In the genomic region with DNA sequence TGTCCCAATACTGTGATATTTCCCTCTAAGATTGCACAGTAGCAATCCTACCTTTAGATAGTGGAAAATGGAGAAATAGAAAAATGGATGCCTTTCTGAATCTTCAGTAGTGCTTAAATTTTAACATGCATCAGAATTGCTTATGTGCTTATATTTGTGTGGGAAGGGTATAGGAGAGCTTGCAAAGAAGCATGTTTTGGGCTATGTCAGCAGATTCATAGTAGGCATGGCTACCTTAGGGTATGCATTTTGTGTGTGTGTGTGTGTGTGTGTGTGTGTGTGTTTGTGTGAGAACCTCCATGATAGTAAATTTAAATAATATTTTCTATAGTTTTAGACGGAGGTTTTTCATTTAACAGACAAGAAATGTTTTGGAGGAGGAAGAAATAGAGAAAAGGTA, we compare ENCODE assay signal across 24 cellular contexts. TPM values are rescaled to one million over a fixed set of nuclear protein-coding genes. Genes with fewer than 3 reads are reported as not detected.
A peak's percentile ranks its signal among the peaks of the same experiment; 100 is the strongest.
DNase-seq lines count a peak whose midpoint lies in the region; ATAC-seq, FAIRE-seq and TF ChIP-seq lines count a peak whose summit lies in the region.
"Had no signal": no experiment of that assay in that cellular context is flagged by ENCODE, and none has a peak within 500 bp of the region (broad histone marks: within the 10 kb centered on the region; RNA-seq: fewer than 3 reads in every experiment).

No MANE protein-coding gene starts in this region.

- no peak overlapping the region for H3K4ac ChIP-seq in IMR-90 (ENCODE audit: low read depth, low read length)

- POLR2A ChIA-PET in A549 (lab: Yijun Ruan, JAX) = no interaction called here
- POLR2A ChIA-PET in IMR-90 (lab: Charles Lee; ENCODE audit: unreplicated experiment) = no interaction called here

- H3K9me1 ChIP-seq in IMR-90 (ENCODE audit: insufficient read depth, low read length) = no peaks in the 10 kb centered on the region

- no peaks in the 10 kb centered on the region for H3K36me3 ChIP-seq in IMR-90 (ENCODE audit: control insufficient read depth, insufficient read depth, low read length)
- H3K36me3 ChIP-seq: BE2C; BLaER1 treated with 17β-estradiol and CSF1 and Interleukin-3, amounts not matched to agents 10 nM and 100 nM had no signal

- no peaks in the 10 kb centered on the region for H3K27me3 ChIP-seq in IMR-90 (ENCODE audit: control insufficient read depth, insufficient read depth, low read length)
- H3K27me3 ChIP-seq: BE2C; BLaER1 treated with 17β-estradiol and CSF1 and Interleukin-3, amounts not matched to agents 10 nM and 100 nM had no signal

- TF ChIP-seq RAD21 in A549 (conservative IDR thresholded peaks at IDR 0.05 in 1 of 2, IDR thresholded peaks at IDR 0.05 in 1 of 2) (no peak), IMR-90 (IDR thresholded peaks at IDR 0.05; ENCODE audit: low read length) (no peak)

- intact Hi-C loops in IMR-90 (cut with micrococcal nuclease) = no loop called here

- no peak overlapping the region for H3K14ac ChIP-seq in IMR-90 (replicated peaks; ENCODE audit: low read depth, low read length)

- no peak overlapping the region for H3K56ac ChIP-seq in IMR-90 (ENCODE audit: extremely low read depth, insufficient read depth, low read length)

- no TSS peak for BruUV-seq in IMR-90 (replicated peaks; lab: Mats Ljungman, UMichigan)

- no peak overlapping the region for H2BK15ac ChIP-seq in IMR-90 (ENCODE audit: low read depth, low read length)

- H3K27ac ChIP-seq in A549 (no peak overlapping the region), IMR-90 (ENCODE audit: insufficient read depth, low read length) (no peak overlapping the region), caudate nucleus (ENCODE audit: low read depth, low read length) (peak overlapping the region; percentile 24)
- H3K27ac ChIP-seq: BLaER1 treated with 17β-estradiol and CSF1 and Interleukin-3, amounts not matched to agents 10 nM and 100 nM had no signal

- DNase-seq in A549 (ENCODE audit: low read depth in 1 of 2, low spot score in 1 of 2) (no peak), IMR-90 (no peak), caudate nucleus (lab: John Stamatoyannopoulos, UW) (no peak), DMS79 treated with DMSO at 0.1 percent for 48 hours (lab: John Stamatoyannopoulos, UW) (no peak), Ammon's horn (ENCODE audit: low spot score) (no peak)
- DNase-seq: BE2C; CD4-positive, alpha-beta T cell; CD8-positive, alpha-beta memory T cell; DMS79; GF-D8; H9 had no signal

- no peak overlapping the region for H2AK5ac ChIP-seq in IMR-90 (ENCODE audit: low read depth, low read length)

- H3K9ac ChIP-seq in IMR-90 (ENCODE audit: low read depth, low read length) = no peak overlapping the region
- H3K9ac ChIP-seq: BLaER1 treated with 17β-estradiol and CSF1 and Interleukin-3, amounts not matched to agents 10 nM and 100 nM had no signal

- H4K91ac ChIP-seq in IMR-90 (ENCODE audit: insufficient read depth, low read depth, low read length) = no peak overlapping the region

- H2AK9ac ChIP-seq in IMR-90 (replicated peaks; ENCODE audit: low read depth, low read length, poor library complexity) = no peak overlapping the region

- H3K23ac ChIP-seq in IMR-90 (ENCODE audit: low read depth, low read length) = no peak overlapping the region

- CTCF ChIA-PET in A549 (lab: Yijun Ruan, JAX) = interaction anchor here (1.6 to 5.1 kb wide), 5 partner anchors 10 to 65 kb away, joined by 4 to 27 read pairs (median 8); no protein-coding TSS in a partner anchor
- CTCF ChIA-PET in IMR-90 (lab: Yijun Ruan, JAX) = no interaction called here

- in situ Hi-C loops in IMR-90 (cut with MboI; ENCODE audit: low sequenced_read_pairs) = loop anchor here (25.0 kb wide), 1 partner anchor 296 kb away; no protein-coding TSS in a partner anchor

- no peak overlapping the region for H2BK5ac ChIP-seq in IMR-90 (ENCODE audit: low read depth, low read length, poor library complexity, severe bottlenecking)

- H3K9me3 ChIP-seq in A549 (no peaks in the 10 kb centered on the region), IMR-90 (ENCODE audit: control insufficient read depth, insufficient read depth, low read length) (no peaks in the 10 kb centered on the region)
- H3K9me3 ChIP-seq: BE2C; BLaER1 treated with 17β-estradiol and CSF1 and Interleukin-3, amounts not matched to agents 10 nM and 100 nM had no signal

- TF ChIP-seq CTCF in A549 (IDR thresholded peaks at IDR 0.05) (no peak), IMR-90 (conservative IDR thresholded peaks at IDR 0.05; ENCODE audit: low read depth, low read length) (no peak)

- no peak overlapping the region for H2BK20ac ChIP-seq in IMR-90 (ENCODE audit: low read depth, low read length)

- no peak overlapping the region for H3K4me2 ChIP-seq in A549
- H3K4me2 ChIP-seq in IMR-90 (ENCODE audit: low read depth, low read length) = no peak overlapping the region
- H3K4me2 ChIP-seq: BLaER1 treated with 17β-estradiol and CSF1 and Interleukin-3, amounts not matched to agents 10 nM and 100 nM; GM23338 had no signal

- dilution Hi-C loops in IMR-90 (cut with HindIII; ENCODE audit: low sequenced_read_pairs, unreplicated experiment) = no loop called here

- no peak for TF ChIP-seq EP300 in A549 (IDR thresholded peaks at IDR 0.05)

- H2AFZ ChIP-seq in IMR-90 (replicated peaks; ENCODE audit: low read length, poor library complexity) = no peak overlapping the region
- H2AFZ ChIP-seq: GM23338 had no signal

- H2BK120ac ChIP-seq in IMR-90 (ENCODE audit: low read depth, low read length) = no peak overlapping the region

- no peak for FAIRE-seq in A549 (lab: Jason Lieb, UNC)
- FAIRE-seq: D721Med, GM12891, GM18507 had no signal

- no peaks in the 10 kb centered on the region for H4K20me1 ChIP-seq in IMR-90 (ENCODE audit: insufficient read depth, low read length)
- H4K20me1 ChIP-seq: BLaER1 treated with 17β-estradiol and CSF1 and Interleukin-3, amounts not matched to agents 10 nM and 100 nM had no signal

- no peak overlapping the region for H3K4me3 ChIP-seq in A549
- H3K4me3 ChIP-seq in IMR-90 (ENCODE audit: insufficient read depth, low read depth, low read length) = no peak overlapping the region
- H3K4me3 ChIP-seq: BLaER1 treated with 17β-estradiol and CSF1 and Interleukin-3, amounts not matched to agents 10 nM and 100 nM; GM23338 had no signal

- H3K18ac ChIP-seq in IMR-90 (ENCODE audit: low read depth, low read length) = no peak overlapping the region

- no peaks in the 10 kb centered on the region for H3K4me1 ChIP-seq in A549
- no peaks in the 10 kb centered on the region for H3K4me1 ChIP-seq in IMR-90 (ENCODE audit: control insufficient read depth, insufficient read depth, low read length)
- H3K4me1 ChIP-seq: BE2C had no signal

- ATAC-seq in A549 (no peak), IMR-90 (ENCODE audit: low read depth) (no peak), HG03457 (IDR thresholded peaks at IDR 0.05; ENCODE audit: unreplicated experiment) (no peak)
- ATAC-seq: GM23338, HCT116 had no signal

- no peaks in the 10 kb centered on the region for H3K79me1 ChIP-seq in IMR-90 (ENCODE audit: low read depth in 1 of 2, low read length in 2 of 2)

- no peak for TF ChIP-seq POLR2A in A549 (IDR thresholded peaks at IDR 0.05; ENCODE audit: low read length)
- no peak for TF ChIP-seq POLR2A in IMR-90 (IDR thresholded peaks at IDR 0.05; ENCODE audit: low read depth, low read length)

- H4K5ac ChIP-seq in IMR-90 (ENCODE audit: low read depth, low read length) = no peak overlapping the region

- 3% methylated on average over 1 of the region's 1 CpG for WGBS in A549 (ENCODE audit: missing lambda C conversion rate)
- no CpG with 5 or more reads among the region's 1 CpG for WGBS in IMR-90 (ENCODE audit: extremely low coverage in 2 of 2, insufficient read length in 1 of 2), 2 experiments

- no peak overlapping the region for H4K8ac ChIP-seq in IMR-90 (ENCODE audit: low read depth in 2 of 2, low read length in 2 of 2)

TF ChIP-seq in A549, 52 proteins besides CTCF, POLR2A, EP300 and RAD21:
- peak; percentile 47 for TF ChIP-seq MAFK (IDR thresholded peaks at IDR 0.05; ENCODE audit: partially characterized antibody)
- TF ChIP-seq BHLHE40 (IDR thresholded peaks at IDR 0.05; ENCODE audit: low read depth, low read length) = no peak

TF ChIP-seq in IMR-90, 13 proteins besides CTCF, POLR2A, EP300 and RAD21:
- TF ChIP-seq MAFK (IDR thresholded peaks at IDR 0.05; ENCODE audit: low read depth, low read length) = peak; percentile 39; the same call in 1 of the 2 replicates
- no peak for TF ChIP-seq BHLHE40 (IDR thresholded peaks at IDR 0.05; ENCODE audit: low read depth, low read length)

RNA-seq across cellular contexts. Expression of a gene that starts 38.3 kb away (rescaled TPM):
- polyA plus RNA-seq in A549 (2011; rRNA removed) = not detected in 2 replicates
- not detected in 2 replicates for polyA plus RNA-seq in A549 (2012; cell fraction: cytosol; rRNA removed)
- not detected in 2 replicates for polyA plus RNA-seq in A549 (2012; cell fraction: nucleus; rRNA removed)
- not detected in 3 replicates for polyA plus RNA-seq in A549 (2017; fragmentation: RNase III; extraction: RNeasy Plus Mini Kit Qiagen cat#74134 plus additional on column Dnase treatment)
- polyA minus RNA-seq in A549 (2011; rRNA and poly(A)+ RNA removed) = not detected in 2 replicates
- not detected in 2 replicates for total RNA-seq in IMR-90 (2012; rRNA removed)
- not detected in 2 replicates for polyA plus RNA-seq in IMR-90 (2012; rRNA removed)
- not detected in 2 replicates for polyA plus RNA-seq in IMR-90 (2012; cell fraction: cytosol; rRNA removed)
- not detected in 2 replicates for polyA plus RNA-seq in IMR-90 (2012; cell fraction: nucleus; rRNA removed; ENCODE audit: low replicate concordance)
- total RNA-seq: A172; CD4-positive, alpha-beta T cell; CD8-positive, alpha-beta memory T cell; Daoy; G401; H4; H9 had no signal
- polyA plus RNA-seq: AG04450; CD14-positive monocyte; CD8-positive, alpha-beta memory T cell had no signal
